1 cellular context compared by ENCODE assay signal in the genomic region with DNA sequence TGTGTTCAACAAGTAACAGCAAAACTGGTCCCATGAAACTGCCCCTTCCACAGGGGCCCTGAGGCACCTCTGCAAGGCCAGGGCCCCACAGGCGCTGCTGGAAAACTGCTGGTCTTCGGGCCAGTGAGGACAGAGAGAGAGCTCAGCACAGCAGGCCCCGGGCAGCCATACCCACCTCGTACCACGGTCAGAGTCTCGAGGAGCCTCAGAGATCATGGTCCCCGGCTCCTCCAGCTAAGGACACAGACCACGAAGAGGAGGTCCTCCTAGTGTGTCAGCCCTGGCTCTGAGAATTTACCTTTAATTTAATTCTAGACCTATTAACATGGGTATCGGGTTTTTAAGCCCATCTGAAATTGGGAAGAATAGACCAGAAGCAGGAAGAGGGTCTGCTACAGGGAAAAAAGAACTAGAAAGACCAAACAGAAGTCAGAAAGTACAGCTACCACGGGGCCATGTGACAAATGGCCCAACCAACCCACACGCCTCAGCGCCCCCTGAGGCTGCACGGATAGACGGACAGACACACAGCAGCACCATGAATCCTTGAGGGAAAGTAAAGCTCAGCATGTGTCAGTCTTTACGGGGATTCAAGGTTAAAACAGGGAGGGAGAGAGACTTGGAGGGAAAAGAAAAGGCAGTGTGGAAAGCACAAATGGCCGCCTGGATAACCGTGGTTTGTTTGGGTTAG.
TF ChIP-seq lines count a peak whose summit lies in the region.

No MANE protein-coding gene starts in this region.

TF ChIP-seq in WTC11, 78 proteins besides CTCF, POLR2A, EP300 and RAD21:
- no peak for TF ChIP-seq TEAD1 (CRISPR knock-in tag; IDR thresholded peaks at IDR 0.05)
- TF ChIP-seq USF2 (CRISPR knock-in tag; IDR thresholded peaks at IDR 0.05) = no peak
- TF ChIP-seq OVOL2 (CRISPR knock-in tag; IDR thresholded peaks at IDR 0.05; ENCODE audit: borderline replicate concordance) = no peak
- TF ChIP-seq SOX15 (CRISPR knock-in tag; IDR thresholded peaks at IDR 0.05) = no peak
